In genomic region chr11:83046626-83047172, GRCh38 we compare ENCODE assay signal across 13 cellular contexts. TPM values are rescaled to one million over a fixed set of nuclear protein-coding genes. Genes with fewer than 3 reads are reported as not detected.
DNase-seq lines count a peak whose midpoint lies in the region; ATAC-seq, FAIRE-seq and TF ChIP-seq lines count a peak whose summit lies in the region.
"Had no signal": no experiment of that assay in that cellular context is flagged by ENCODE, and none has a peak within 500 bp of the region (broad histone marks: within the 10 kb centered on the region; RNA-seq: fewer than 3 reads in every experiment).

No MANE protein-coding gene starts in this region.

- DNase-seq in A549 (ENCODE audit: low read depth in 1 of 2, low spot score in 1 of 2) (no peak), IMR-90 (peak; percentile 37), esophagus muscularis mucosa (ENCODE audit: extremely low spot score) (no peak), naive B cell (no peak), NOMO-1 treated with DMSO at 0.1 percent for 48 hours (lab: John Stamatoyannopoulos, UW; ENCODE audit: unreplicated experiment) (no peak), NCI-H510A (lab: John Stamatoyannopoulos, UW) (no peak)
- DNase-seq: activated gamma-delta T cell treated with Interleukin-2 at 50 U/mL for 16 hours; kidney glomerular epithelial cell; natural killer cell; NCI-H2171; stimulated activated naive CD8-positive, alpha-beta T cell treated with anti-CD3 and anti-CD28 coated beads, Interleukin-15, Interleukin-2, amounts not matched to agents 100 U/mL and 50 U/mL, for 24 hours had no signal

- H4K8ac ChIP-seq in IMR-90 (ENCODE audit: low read depth in 2 of 2, low read length in 2 of 2) = no peak overlapping the region

- H2AFZ ChIP-seq in IMR-90 (replicated peaks; ENCODE audit: low read length, poor library complexity) = no peak overlapping the region

- no peak overlapping the region for H3K23ac ChIP-seq in IMR-90 (ENCODE audit: low read depth, low read length)

- H3K4me2 ChIP-seq in A549 (peak overlapping the region; percentile 60; the same call in 2 of the 3 replicates), IMR-90 (ENCODE audit: low read depth, low read length) (no peak overlapping the region)

- H3K79me1 ChIP-seq in IMR-90 (ENCODE audit: low read depth in 1 of 2, low read length in 2 of 2) = peaks cover 9 to 29% of the 10 kb centered on the region in 2 experiments

- in situ Hi-C loops in IMR-90 (cut with MboI; ENCODE audit: low sequenced_read_pairs) = no loop called here

- peak overlapping the region; percentile 45; the same call in 1 of the 2 replicates for H3K18ac ChIP-seq in IMR-90 (ENCODE audit: low read depth, low read length)

- peaks cover 60 to 97% (median 88%) of the 10 kb centered on the region in 3 donors for H3K4me1 Mint-ChIP-seq in naive B cell
- H3K4me1 Mint-ChIP-seq: natural killer cell had no signal

- 0 out of 3 replicates have a peak, but pooled peaks cover 3% of the 10 kb centered on the region for H3K9me3 ChIP-seq in A549
- no peaks in the 10 kb centered on the region for H3K9me3 ChIP-seq in IMR-90 (ENCODE audit: control insufficient read depth, insufficient read depth, low read length)
- no peaks in the 10 kb centered on the region for H3K9me3 ChIP-seq in esophagus muscularis mucosa

- ATAC-seq in A549 = no peak
- no peak for ATAC-seq in IMR-90 (ENCODE audit: low read depth)
- ATAC-seq in naive B cell (ENCODE audit: low read depth in 2 of 2) = no peak
- ATAC-seq in HG02642 (IDR thresholded peaks at IDR 0.05; ENCODE audit: poor library complexity, unreplicated experiment) = no peak
- no peak for ATAC-seq in HG02981 (IDR thresholded peaks at IDR 0.05; ENCODE audit: unreplicated experiment)
- ATAC-seq: natural killer cell; stimulated activated naive CD8-positive, alpha-beta T cell treated with anti-CD3 and anti-CD28 coated beads, Interleukin-15, Interleukin-2, amounts not matched to agents 100 U/mL and 50 U/mL, for 24 hours had no signal

- H3K14ac ChIP-seq in IMR-90 (replicated peaks; ENCODE audit: low read depth, low read length) = peak overlapping the region; percentile 39; the same call in 1 of the 2 replicates

- no peak overlapping the region for H3K4ac ChIP-seq in IMR-90 (ENCODE audit: low read depth, low read length)

- TF ChIP-seq CTCF in A549 (IDR thresholded peaks at IDR 0.05) = no peak
- no peak for TF ChIP-seq CTCF in IMR-90 (conservative IDR thresholded peaks at IDR 0.05; ENCODE audit: low read depth, low read length)
- no peak for TF ChIP-seq CTCF in esophagus muscularis mucosa (IDR thresholded peaks at IDR 0.05)

- peak overlapping the region in 5 of 6 donors; percentile 44 to 89 (median 61) for H3K27ac Mint-ChIP-seq in naive B cell
- H3K27ac Mint-ChIP-seq: natural killer cell had no signal

- CTCF ChIA-PET in A549 (lab: Yijun Ruan, JAX) (interaction anchor here (1.1 kb wide), 1 partner anchor 11 kb away, joined by 3 read pairs; no protein-coding TSS in a partner anchor), IMR-90 (lab: Yijun Ruan, JAX) (interaction anchor here (0.6 kb wide), 2 partner anchors 135 to 179 kb away, joined by 3 to 5 read pairs; no protein-coding TSS in a partner anchor)

- no peak overlapping the region for H2BK15ac ChIP-seq in IMR-90 (ENCODE audit: low read depth, low read length)

- H3K36me3 Mint-ChIP-seq in naive B cell = peaks cover 8 to 17% of the 10 kb centered on the region in 2 donors
- H3K36me3 Mint-ChIP-seq: natural killer cell had no signal

- no peak overlapping the region for H4K91ac ChIP-seq in IMR-90 (ENCODE audit: insufficient read depth, low read depth, low read length)

- no peak overlapping the region for H2AK9ac ChIP-seq in IMR-90 (replicated peaks; ENCODE audit: low read depth, low read length, poor library complexity)

- peaks cover 14% of the 10 kb centered on the region; the same call in 1 of the 2 replicates for H4K20me1 ChIP-seq in IMR-90 (ENCODE audit: insufficient read depth, low read length)

- H3K36me3 ChIP-seq in IMR-90 (ENCODE audit: control insufficient read depth, insufficient read depth, low read length) = no peaks in the 10 kb centered on the region
- no peaks in the 10 kb centered on the region for H3K36me3 ChIP-seq in esophagus muscularis mucosa

- H3K4me3 ChIP-seq in A549 (no peak overlapping the region), IMR-90 (ENCODE audit: insufficient read depth, low read depth, low read length) (no peak overlapping the region), esophagus muscularis mucosa (no peak overlapping the region)

- H3K27me3 Mint-ChIP-seq in naive B cell = no peaks in the 10 kb centered on the region

- WGBS in A549 (ENCODE audit: missing lambda C conversion rate) = 90% methylated on average over 4 of the region's 4 CpGs
- 100% methylated on average over 1 of the region's 4 CpGs; no CpG with 5 or more reads in 1 of the 2 experiments for WGBS in IMR-90 (ENCODE audit: extremely low coverage in 2 of 2, insufficient read length in 1 of 2), 2 experiments
- 88% methylated on average over 4 of the region's 4 CpGs for WGBS in esophagus muscularis mucosa

- peaks cover 0 to 17% (median 6%) of the 10 kb centered on the region in 7 donors for H3K9me3 Mint-ChIP-seq in naive B cell
- H3K9me3 Mint-ChIP-seq: natural killer cell had no signal

- TF ChIP-seq RAD21 in A549 (conservative IDR thresholded peaks at IDR 0.05 in 1 of 2, IDR thresholded peaks at IDR 0.05 in 1 of 2) (no peak), IMR-90 (IDR thresholded peaks at IDR 0.05; ENCODE audit: low read length) (no peak)

- 0 out of 2 replicates have a peak overlapping the region, but pooled peaks have one; percentile 2 for H2BK120ac ChIP-seq in IMR-90 (ENCODE audit: low read depth, low read length)

- H2AK5ac ChIP-seq in IMR-90 (ENCODE audit: low read depth, low read length) = peak overlapping the region; percentile 0; the same call in 1 of the 2 replicates

- H2BK5ac ChIP-seq in IMR-90 (ENCODE audit: low read depth, low read length, poor library complexity, severe bottlenecking) = no peak overlapping the region

- dilution Hi-C loops in IMR-90 (cut with HindIII; ENCODE audit: low sequenced_read_pairs, unreplicated experiment) = no loop called here

- peak overlapping the region; percentile 65 for H4K5ac ChIP-seq in IMR-90 (ENCODE audit: low read depth, low read length)

- TF ChIP-seq EP300 in A549 (IDR thresholded peaks at IDR 0.05) (no peak), esophagus muscularis mucosa (IDR thresholded peaks at IDR 0.05) (no peak)

- H3K4me3 Mint-ChIP-seq in naive B cell = peak overlapping the region in 4 of 8 donors; percentile 5 to 39 (median 15)
- H3K4me3 Mint-ChIP-seq: natural killer cell had no signal

- no TSS peak for BruUV-seq in IMR-90 (replicated peaks; lab: Mats Ljungman, UMichigan)

- intact Hi-C loops in IMR-90 (cut with micrococcal nuclease) = no loop called here
- intact Hi-C loops in esophagus muscularis mucosa (cut with DNase I) = loop anchor here (10.0 kb wide), 1 partner anchor 52 kb away; no protein-coding TSS in a partner anchor

- no peaks in the 10 kb centered on the region for H3K27me3 ChIP-seq in IMR-90 (ENCODE audit: control insufficient read depth, insufficient read depth, low read length)
- no peaks in the 10 kb centered on the region for H3K27me3 ChIP-seq in esophagus muscularis mucosa

- POLR2A ChIA-PET in A549 (lab: Yijun Ruan, JAX) (no interaction called here), IMR-90 (lab: Charles Lee; ENCODE audit: unreplicated experiment) (no interaction called here)

- no peak overlapping the region for H3K9ac ChIP-seq in IMR-90 (ENCODE audit: low read depth, low read length)

- peaks cover 67% of the 10 kb centered on the region for H3K4me1 ChIP-seq in A549
- H3K4me1 ChIP-seq in IMR-90 (ENCODE audit: control insufficient read depth, insufficient read depth, low read length) = peaks cover 18% of the 10 kb centered on the region
- peaks cover 40 to 64% (median 60%) of the 10 kb centered on the region in 4 donors for H3K4me1 ChIP-seq in esophagus muscularis mucosa

- FAIRE-seq in A549 (lab: Jason Lieb, UNC) = no peak

- TF ChIP-seq POLR2A in A549 (IDR thresholded peaks at IDR 0.05; ENCODE audit: low read length) (no peak), IMR-90 (IDR thresholded peaks at IDR 0.05; ENCODE audit: low read depth, low read length) (no peak), esophagus muscularis mucosa (IDR thresholded peaks at IDR 0.05; ENCODE audit: low read depth) (no peak)

- H3K27ac ChIP-seq in A549 = peak overlapping the region; percentile 62 to 67; a peak in 4 of 6 replicates
- peak overlapping the region; percentile 10; the same call in 1 of the 2 replicates for H3K27ac ChIP-seq in IMR-90 (ENCODE audit: insufficient read depth, low read length)
- H3K27ac ChIP-seq in esophagus muscularis mucosa (replicated peaks in 1 of 4) = peak overlapping the region; percentile 39 to 71 (median 50)

- no peak overlapping the region; the same call in 1 of the 2 replicates for H2BK20ac ChIP-seq in IMR-90 (ENCODE audit: low read depth, low read length)

- no peak overlapping the region for H3K56ac ChIP-seq in IMR-90 (ENCODE audit: extremely low read depth, insufficient read depth, low read length)

- H3K9me1 ChIP-seq in IMR-90 (ENCODE audit: insufficient read depth, low read length) = peaks cover 10% of the 10 kb centered on the region; the same call in 1 of the 2 replicates

TF ChIP-seq in IMR-90, 13 proteins besides CTCF, POLR2A, EP300 and RAD21:
- TF ChIP-seq FOS (IDR thresholded peaks at IDR 0.05; ENCODE audit: low read depth, low read length) (peak; percentile 18; the same call in 1 of the 2 replicates), CEBPB (IDR thresholded peaks at IDR 0.05; ENCODE audit: low read depth, low read length) (no peak), RCOR1 (IDR thresholded peaks at IDR 0.05; ENCODE audit: insufficient replicate concordance, low read length) (no peak), NFE2L2 (IDR thresholded peaks at IDR 0.05; ENCODE audit: low read depth, low read length) (no peak)

RNA-seq across cellular contexts. Expression of gene RAB30, which starts 25.0 kb away (rescaled TPM):
- polyA plus RNA-seq in A549 (2011; rRNA removed) (6.2 and 7.0 TPM in 2 replicates), A549 (2017; fragmentation: RNase III; extraction: RNeasy Plus Mini Kit Qiagen cat#74134 plus additional on column Dnase treatment) (3.9 to 4.7 TPM (median 4.2 TPM) in 3 replicates), IMR-90 (2012; rRNA removed) (4.6 and 7.2 TPM in 2 replicates), naive B cell (ENCODE audit: low read depth in 6 of 6) (100 to 1,000 TPM; 108 to 156 (median 142) TPM)
- 1.6 and 2.0 TPM in 2 replicates for polyA plus RNA-seq in A549 (2012; cell fraction: cytosol; rRNA removed)
- 1.4 and 1.6 TPM in 2 replicates for polyA plus RNA-seq in A549 (2012; cell fraction: nucleus; rRNA removed)
- 5.8 and 10.3 TPM in 2 replicates for polyA minus RNA-seq in A549 (2011; rRNA and poly(A)+ RNA removed)
- total RNA-seq in IMR-90 (2012; rRNA removed) (14.4 and 25.6 TPM in 2 replicates), esophagus muscularis mucosa (10 to 100 TPM; 11.3 to 19.8 (median 18.2) TPM)
- polyA plus RNA-seq in IMR-90 (2012; cell fraction: cytosol; rRNA removed) = 1.9 and 2.1 TPM in 2 replicates
- 2.1 and 7.3 TPM in 2 replicates for polyA plus RNA-seq in IMR-90 (2012; cell fraction: nucleus; rRNA removed; ENCODE audit: low replicate concordance)

Comparison
In these comparisons a context has a peak if more than half of its experiments do, and no peak if none do; other contexts are left out.
1. H3K27ac ChIP-seq: peak in every context shown above with its lines; median percentile 64 in A549; 50 in esophagus muscularis mucosa; 10 in IMR-90.
2. RNA of gene RAB30, which starts 25.0 kb away (polyA plus RNA-seq): 108 to 156 TPM in naive B cell; 1.9 to 7.3 TPM in IMR-90 and 1.4 to 7.0 TPM in A549; every median in the first group is over 10 times any median in the second.